In genomic region chr11:122757201-122757600, GRCh38 we compare ENCODE assay signal across 1 cellular context.
TF ChIP-seq lines count a peak whose summit lies in the region.

No MANE protein-coding gene starts in this region.

TF ChIP-seq in GM23338, 12 proteins besides CTCF, POLR2A, EP300 and RAD21:
- TF ChIP-seq, protein P1, sequence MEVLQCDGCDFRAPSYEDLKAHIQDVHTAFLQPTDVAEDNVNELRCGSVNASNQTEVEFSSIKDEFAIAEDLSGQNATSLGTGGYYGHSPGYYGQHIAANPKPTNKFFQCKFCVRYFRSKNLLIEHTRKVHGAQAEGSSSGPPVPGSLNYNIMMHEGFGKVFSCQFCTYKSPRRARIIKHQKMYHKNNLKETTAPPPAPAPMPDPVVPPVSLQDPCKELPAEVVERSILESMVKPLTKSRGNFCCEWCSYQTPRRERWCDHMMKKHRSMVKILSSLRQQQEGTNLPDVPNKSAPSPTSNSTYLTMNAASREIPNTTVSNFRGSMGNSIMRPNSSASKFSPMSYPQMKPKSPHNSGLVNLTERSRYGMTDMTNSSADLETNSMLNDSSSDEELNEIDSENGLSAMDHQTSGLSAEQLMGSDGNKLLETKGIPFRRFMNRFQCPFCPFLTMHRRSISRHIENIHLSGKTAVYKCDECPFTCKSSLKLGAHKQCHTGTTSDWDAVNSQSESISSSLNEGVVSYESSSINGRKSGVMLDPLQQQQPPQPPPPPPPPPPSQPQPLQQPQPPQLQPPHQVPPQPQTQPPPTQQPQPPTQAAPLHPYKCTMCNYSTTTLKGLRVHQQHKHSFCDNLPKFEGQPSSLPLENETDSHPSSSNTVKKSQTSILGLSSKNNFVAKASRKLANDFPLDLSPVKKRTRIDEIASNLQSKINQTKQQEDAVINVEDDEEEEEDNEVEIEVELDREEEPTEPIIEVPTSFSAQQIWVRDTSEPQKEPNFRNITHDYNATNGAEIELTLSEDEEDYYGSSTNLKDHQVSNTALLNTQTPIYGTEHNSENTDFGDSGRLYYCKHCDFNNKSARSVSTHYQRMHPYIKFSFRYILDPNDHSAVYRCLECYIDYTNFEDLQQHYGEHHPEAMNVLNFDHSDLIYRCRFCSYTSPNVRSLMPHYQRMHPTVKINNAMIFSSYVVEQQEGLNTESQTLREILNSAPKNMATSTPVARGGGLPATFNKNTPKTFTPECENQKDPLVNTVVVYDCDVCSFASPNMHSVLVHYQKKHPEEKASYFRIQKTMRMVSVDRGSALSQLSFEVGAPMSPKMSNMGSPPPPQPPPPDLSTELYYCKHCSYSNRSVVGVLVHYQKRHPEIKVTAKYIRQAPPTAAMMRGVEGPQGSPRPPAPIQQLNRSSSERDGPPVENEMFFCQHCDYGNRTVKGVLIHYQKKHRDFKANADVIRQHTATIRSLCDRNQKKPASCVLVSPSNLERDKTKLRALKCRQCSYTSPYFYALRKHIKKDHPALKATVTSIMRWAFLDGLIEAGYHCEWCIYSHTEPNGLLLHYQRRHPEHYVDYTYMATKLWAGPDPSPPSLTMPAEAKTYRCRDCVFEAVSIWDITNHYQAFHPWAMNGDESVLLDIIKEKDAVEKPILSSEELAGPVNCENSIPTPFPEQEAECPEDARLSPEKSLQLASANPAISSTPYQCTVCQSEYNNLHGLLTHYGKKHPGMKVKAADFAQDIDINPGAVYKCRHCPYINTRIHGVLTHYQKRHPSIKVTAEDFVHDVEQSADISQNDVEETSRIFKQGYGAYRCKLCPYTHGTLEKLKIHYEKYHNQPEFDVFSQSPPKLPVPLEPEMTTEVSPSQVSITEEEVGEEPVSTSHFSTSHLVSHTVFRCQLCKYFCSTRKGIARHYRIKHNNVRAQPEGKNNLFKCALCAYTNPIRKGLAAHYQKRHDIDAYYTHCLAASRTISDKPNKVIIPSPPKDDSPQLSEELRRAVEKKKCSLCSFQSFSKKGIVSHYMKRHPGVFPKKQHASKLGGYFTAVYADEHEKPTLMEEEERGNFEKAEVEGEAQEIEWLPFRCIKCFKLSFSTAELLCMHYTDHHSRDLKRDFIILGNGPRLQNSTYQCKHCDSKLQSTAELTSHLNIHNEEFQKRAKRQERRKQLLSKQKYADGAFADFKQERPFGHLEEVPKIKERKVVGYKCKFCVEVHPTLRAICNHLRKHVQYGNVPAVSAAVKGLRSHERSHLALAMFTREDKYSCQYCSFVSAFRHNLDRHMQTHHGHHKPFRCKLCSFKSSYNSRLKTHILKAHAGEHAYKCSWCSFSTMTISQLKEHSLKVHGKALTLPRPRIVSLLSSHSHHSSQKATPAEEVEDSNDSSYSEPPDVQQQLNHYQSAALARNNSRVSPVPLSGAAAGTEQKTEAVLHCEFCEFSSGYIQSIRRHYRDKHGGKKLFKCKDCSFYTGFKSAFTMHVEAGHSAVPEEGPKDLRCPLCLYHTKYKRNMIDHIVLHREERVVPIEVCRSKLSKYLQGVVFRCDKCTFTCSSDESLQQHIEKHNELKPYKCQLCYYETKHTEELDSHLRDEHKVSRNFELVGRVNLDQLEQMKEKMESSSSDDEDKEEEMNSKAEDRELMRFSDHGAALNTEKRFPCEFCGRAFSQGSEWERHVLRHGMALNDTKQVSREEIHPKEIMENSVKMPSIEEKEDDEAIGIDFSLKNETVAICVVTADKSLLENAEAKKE (CRISPR knock-in tag; IDR thresholded peaks at IDR 0.05): no peak
- no peak for TF ChIP-seq JUNB (IDR thresholded peaks at IDR 0.05; ENCODE audit: unreplicated experiment)
- no peak for TF ChIP-seq REST (IDR thresholded peaks at IDR 0.05; ENCODE audit: unreplicated experiment)
- no peak for TF ChIP-seq ZNF114 (CRISPR knock-in tag; IDR thresholded peaks at IDR 0.05)
- no peak for TF ChIP-seq CREB1 (CRISPR knock-in tag; IDR thresholded peaks at IDR 0.05; ENCODE audit: low read depth)
- no peak for TF ChIP-seq STAT1 (IDR thresholded peaks at IDR 0.05; ENCODE audit: unreplicated experiment)
- TF ChIP-seq NANOG (IDR thresholded peaks at IDR 0.05; ENCODE audit: borderline replicate concordance): no peak
- TF ChIP-seq EZH2 (IDR thresholded peaks at IDR 0.05; ENCODE audit: low read depth, unreplicated experiment): no peak
- no peak for TF ChIP-seq POLR2AphosphoS5 (IDR thresholded peaks at IDR 0.05; ENCODE audit: low read depth)
- TF ChIP-seq EZH2phosphoT487 (IDR thresholded peaks at IDR 0.05; ENCODE audit: unreplicated experiment): no peak
